In genomic region chr3:197521277-197522182, GRCh38 we compare ENCODE assay signal across 1 cellular context.
TF ChIP-seq lines count a peak whose summit lies in the region.

No MANE protein-coding gene starts in this region.

TF ChIP-seq in H1, 55 proteins besides CTCF, POLR2A, EP300 and RAD21:
- no peak for TF ChIP-seq SIRT6 (IDR thresholded peaks at IDR 0.05; ENCODE audit: low read length)
- no peak for TF ChIP-seq MAFK (IDR thresholded peaks at IDR 0.05; ENCODE audit: low read depth, low read length)
- no peak for TF ChIP-seq SP2 (IDR thresholded peaks at IDR 0.05; ENCODE audit: low read length)
- no peak for TF ChIP-seq RBBP5 (IDR thresholded peaks at IDR 0.05; ENCODE audit: borderline replicate concordance, low read depth, low read length)
- no peak for TF ChIP-seq CHD7 (IDR thresholded peaks at IDR 0.05; ENCODE audit: insufficient replicate concordance, low read length)
- TF ChIP-seq POU5F1 (IDR thresholded peaks at IDR 0.05; ENCODE audit: low read depth, low read length): no peak
- no peak for TF ChIP-seq CBX8 (IDR thresholded peaks at IDR 0.05; ENCODE audit: borderline replicate concordance, low read depth, low read length)
- TF ChIP-seq KDM1A (IDR thresholded peaks at IDR 0.05; ENCODE audit: borderline replicate concordance, low read length): no peak
- no peak for TF ChIP-seq NRF1 (IDR thresholded peaks at IDR 0.05; ENCODE audit: low read depth, low read length)
- no peak for TF ChIP-seq SIN3A (conservative IDR thresholded peaks at IDR 0.05 in 1 of 2, IDR thresholded peaks at IDR 0.05 in 1 of 2; ENCODE audit: low read depth in 1 of 2, low read length in 2 of 2)
- no peak for TF ChIP-seq POLR2AphosphoS5 (IDR thresholded peaks at IDR 0.05; ENCODE audit: low read depth, low read length)
- TF ChIP-seq NANOG (IDR thresholded peaks at IDR 0.05; ENCODE audit: insufficient read depth, low read depth, low read length, poor library complexity, severe bottlenecking): no peak
- no peak for TF ChIP-seq SP1 (IDR thresholded peaks at IDR 0.05; ENCODE audit: low read depth, low read length)
- TF ChIP-seq TAF1 (IDR thresholded peaks at IDR 0.05; ENCODE audit: low read depth, low read length): no peak
- no peak for TF ChIP-seq PHF8 (conservative IDR thresholded peaks at IDR 0.05; ENCODE audit: low read depth, low read length)
- TF ChIP-seq CREB1 (IDR thresholded peaks at IDR 0.05): no peak
- no peak for TF ChIP-seq RXRA (IDR thresholded peaks at IDR 0.05; ENCODE audit: insufficient read depth, low read depth, low read length)
